In the genomic region with DNA sequence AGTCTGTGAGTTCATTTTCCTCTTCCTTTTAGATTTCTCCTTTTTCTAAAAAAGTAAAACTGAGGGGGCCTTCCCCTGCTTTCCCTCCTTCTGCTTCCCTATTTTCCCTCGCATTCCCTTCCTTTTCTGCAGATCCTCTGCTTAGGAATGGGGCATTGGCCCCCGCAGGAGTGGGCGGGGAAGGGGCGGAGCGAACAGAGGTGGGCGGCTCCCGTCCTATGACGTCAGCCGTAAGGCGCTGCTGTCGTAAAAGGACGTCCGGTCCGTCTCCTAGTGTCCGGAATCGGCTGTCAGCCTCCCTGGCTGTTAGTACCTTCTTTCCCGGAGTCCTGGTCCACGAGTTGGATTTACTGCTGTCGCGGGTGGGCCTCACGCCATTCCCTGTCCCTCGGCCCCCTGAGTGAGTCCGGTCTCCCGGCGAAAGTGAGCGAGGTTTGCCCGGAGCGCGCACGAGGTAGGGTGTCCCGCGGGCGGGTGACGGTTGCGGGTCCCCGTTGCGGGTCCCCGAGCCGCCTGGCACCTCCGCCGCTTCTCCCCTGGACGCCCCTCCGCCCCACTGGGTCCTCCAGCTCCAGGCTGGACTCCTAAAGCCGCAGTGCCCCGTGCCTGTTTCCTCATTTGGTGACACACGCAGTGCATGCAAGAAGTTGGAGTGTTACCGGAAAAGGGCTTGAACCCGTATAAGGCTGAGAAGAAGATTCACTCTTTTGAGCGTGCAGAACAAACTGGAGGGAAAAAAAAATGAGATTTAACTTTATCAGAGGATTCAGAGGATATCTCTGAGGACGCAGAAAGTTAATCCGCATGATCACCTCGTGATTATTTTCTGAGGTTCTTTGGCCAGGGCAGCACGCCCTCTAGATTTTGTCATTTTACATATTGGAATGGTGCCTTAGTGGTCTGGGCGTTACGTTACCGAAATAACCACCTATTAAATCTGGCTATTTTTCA, we compare ENCODE assay signal across 1 cellular context.
A peak's percentile ranks its signal among the peaks of the same experiment; 100 is the strongest.
TF ChIP-seq lines count a peak whose summit lies in the region.

TSS of gene ZNF330 (plus strand) at position 241 of the 951 bp plus-strand sequence. CDS start 1,477 bp downstream, outside the sequence.

TF ChIP-seq in HepG2, 621 proteins besides CTCF, POLR2A, EP300 and RAD21 (continued from another document and continues in another):
- TF ChIP-seq ZNF83 (CRISPR knock-in tag; IDR thresholded peaks at IDR 0.05; ENCODE audit: borderline replicate concordance), result no peak
- TF ChIP-seq ZNF580 (CRISPR knock-in tag; IDR thresholded peaks at IDR 0.05; ENCODE audit: borderline replicate concordance, low read depth), result no peak
- TF ChIP-seq, protein P1, sequence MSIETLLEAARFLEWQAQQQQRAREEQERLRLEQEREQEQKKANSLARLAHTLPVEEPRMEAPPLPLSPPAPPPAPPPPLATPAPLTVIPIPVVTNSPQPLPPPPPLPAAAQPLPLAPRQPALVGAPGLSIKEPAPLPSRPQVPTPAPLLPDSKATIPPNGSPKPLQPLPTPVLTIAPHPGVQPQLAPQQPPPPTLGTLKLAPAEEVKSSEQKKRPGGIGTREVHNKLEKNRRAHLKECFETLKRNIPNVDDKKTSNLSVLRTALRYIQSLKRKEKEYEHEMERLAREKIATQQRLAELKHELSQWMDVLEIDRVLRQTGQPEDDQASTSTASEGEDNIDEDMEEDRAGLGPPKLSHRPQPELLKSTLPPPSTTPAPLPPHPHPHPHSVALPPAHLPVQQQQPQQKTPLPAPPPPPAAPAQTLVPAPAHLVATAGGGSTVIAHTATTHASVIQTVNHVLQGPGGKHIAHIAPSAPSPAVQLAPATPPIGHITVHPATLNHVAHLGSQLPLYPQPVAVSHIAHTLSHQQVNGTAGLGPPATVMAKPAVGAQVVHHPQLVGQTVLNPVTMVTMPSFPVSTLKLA (IDR thresholded peaks at IDR 0.05), result no peak
- 0 out of 2 replicates have a peak, but pooled peaks have one; percentile 38 for TF ChIP-seq ZNF777 (CRISPR knock-in tag; IDR thresholded peaks at IDR 0.05)
- TF ChIP-seq, protein P2, sequence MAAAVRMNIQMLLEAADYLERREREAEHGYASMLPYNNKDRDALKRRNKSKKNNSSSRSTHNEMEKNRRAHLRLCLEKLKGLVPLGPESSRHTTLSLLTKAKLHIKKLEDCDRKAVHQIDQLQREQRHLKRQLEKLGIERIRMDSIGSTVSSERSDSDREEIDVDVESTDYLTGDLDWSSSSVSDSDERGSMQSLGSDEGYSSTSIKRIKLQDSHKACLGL (CRISPR knock-in tag; IDR thresholded peaks at IDR 0.05), result peak; percentile 91
- TF ChIP-seq ZFP1 (CRISPR knock-in tag; IDR thresholded peaks at IDR 0.05), result 0 out of 2 replicates have a peak, but pooled peaks have one; percentile 30
- peak; percentile 17; the same call in 1 of the 2 replicates for TF ChIP-seq NR2F2 (IDR thresholded peaks at IDR 0.05; ENCODE audit: borderline replicate concordance, low read depth)
- TF ChIP-seq MXI1 (IDR thresholded peaks at IDR 0.05; ENCODE audit: borderline replicate concordance, low read depth, low read length), result peak; percentile 52; the same call in 1 of the 3 replicates
- no peak for TF ChIP-seq SOX6 (IDR thresholded peaks at IDR 0.05)
- peak; percentile 48 for TF ChIP-seq SOX6 (CRISPR knock-in tag; IDR thresholded peaks at IDR 0.05)
- peak; percentile 92 for TF ChIP-seq ZNF317 (CRISPR knock-in tag; IDR thresholded peaks at IDR 0.05)
- peak; percentile 53; the same call in 1 of the 2 replicates for TF ChIP-seq FOXK1 (CRISPR knock-in tag; IDR thresholded peaks at IDR 0.05; ENCODE audit: borderline replicate concordance, low read depth)
- TF ChIP-seq GZF1 (CRISPR knock-in tag; IDR thresholded peaks at IDR 0.05), result no peak
- peak; percentile 87 for TF ChIP-seq PHF20 (CRISPR knock-in tag; IDR thresholded peaks at IDR 0.05)
- peak; percentile 76; the same call in 1 of the 2 replicates for TF ChIP-seq NAIF1 (CRISPR knock-in tag; IDR thresholded peaks at IDR 0.05; ENCODE audit: borderline replicate concordance)
- TF ChIP-seq KAT8 (CRISPR knock-in tag; IDR thresholded peaks at IDR 0.05), result peak; percentile 91
- no peak for TF ChIP-seq SCMH1 (CRISPR knock-in tag; IDR thresholded peaks at IDR 0.05; ENCODE audit: borderline replicate concordance)
- peak; percentile 52; the same call in 1 of the 2 replicates for TF ChIP-seq HBP1 (CRISPR knock-in tag; IDR thresholded peaks at IDR 0.05; ENCODE audit: low read depth)
- TF ChIP-seq ZNF407 (CRISPR knock-in tag; IDR thresholded peaks at IDR 0.05; ENCODE audit: not compliant biosample characterization), result no peak
- no peak for TF ChIP-seq STAG1 (CRISPR knock-in tag; IDR thresholded peaks at IDR 0.05)
- no peak for TF ChIP-seq ATAD3A (CRISPR knock-in tag; IDR thresholded peaks at IDR 0.05)
- TF ChIP-seq REPIN1 (CRISPR knock-in tag; IDR thresholded peaks at IDR 0.05; ENCODE audit: borderline replicate concordance, low read depth), result peak; percentile 60; the same call in 1 of the 2 replicates
- TF ChIP-seq ZNF619 (CRISPR knock-in tag; IDR thresholded peaks at IDR 0.05), result peak; percentile 60
- TF ChIP-seq MIER3 (CRISPR knock-in tag; IDR thresholded peaks at IDR 0.05; ENCODE audit: borderline replicate concordance), result no peak
- peak; percentile 88; the same call in 1 of the 2 replicates for TF ChIP-seq MYC (CRISPR knock-in tag; IDR thresholded peaks at IDR 0.05; ENCODE audit: borderline replicate concordance)
- TF ChIP-seq MAZ (IDR thresholded peaks at IDR 0.05; ENCODE audit: borderline replicate concordance, low read depth, low read length), result peak; percentile 85; the same call in 1 of the 2 replicates
- peak; percentile 83 for TF ChIP-seq MAZ (CRISPR knock-in tag; IDR thresholded peaks at IDR 0.05; ENCODE audit: low read depth)
- TF ChIP-seq RBFOX2 (IDR thresholded peaks at IDR 0.05; ENCODE audit: low read depth, low read length), result peak; percentile 70
- no peak for TF ChIP-seq KDM6A (CRISPR knock-in tag; IDR thresholded peaks at IDR 0.05; ENCODE audit: low read depth)
- peak; percentile 90 for TF ChIP-seq ARID4A (CRISPR knock-in tag; IDR thresholded peaks at IDR 0.05; ENCODE audit: borderline replicate concordance)
- peak; percentile 95 for TF ChIP-seq CREM (IDR thresholded peaks at IDR 0.05)
- TF ChIP-seq CREM (CRISPR knock-in tag; IDR thresholded peaks at IDR 0.05), result peak; percentile 42; the same call in 1 of the 2 replicates
- TF ChIP-seq MTA3 (CRISPR knock-in tag; IDR thresholded peaks at IDR 0.05), result no peak
- TF ChIP-seq SMAD1 (CRISPR knock-in tag; IDR thresholded peaks at IDR 0.05; ENCODE audit: borderline replicate concordance, low read depth), result 0 out of 2 replicates have a peak, but pooled peaks have one; percentile 68
- TF ChIP-seq PREB (CRISPR knock-in tag; IDR thresholded peaks at IDR 0.05), result no peak
- peak; percentile 50; the same call in 1 of the 2 replicates for TF ChIP-seq NR2C2 (CRISPR knock-in tag; IDR thresholded peaks at IDR 0.05; ENCODE audit: borderline replicate concordance)
- TF ChIP-seq ZNF644 (CRISPR knock-in tag; IDR thresholded peaks at IDR 0.05; ENCODE audit: low read depth), result 0 out of 2 replicates have a peak, but pooled peaks have one; percentile 9
- no peak for TF ChIP-seq ZNF558 (CRISPR knock-in tag; IDR thresholded peaks at IDR 0.05; ENCODE audit: borderline replicate concordance)
- TF ChIP-seq ZFP62 (CRISPR knock-in tag; IDR thresholded peaks at IDR 0.05), result no peak
- peak; percentile 71 for TF ChIP-seq ZSCAN21 (CRISPR knock-in tag; IDR thresholded peaks at IDR 0.05; ENCODE audit: borderline replicate concordance)
- TF ChIP-seq HMGA1 (CRISPR knock-in tag; conservative IDR thresholded peaks at IDR 0.05), result no peak
- TF ChIP-seq ZNF605 (CRISPR knock-in tag; IDR thresholded peaks at IDR 0.05), result peak; percentile 59
